22 cellular contexts compared by ENCODE assay signal in the genomic region with DNA sequence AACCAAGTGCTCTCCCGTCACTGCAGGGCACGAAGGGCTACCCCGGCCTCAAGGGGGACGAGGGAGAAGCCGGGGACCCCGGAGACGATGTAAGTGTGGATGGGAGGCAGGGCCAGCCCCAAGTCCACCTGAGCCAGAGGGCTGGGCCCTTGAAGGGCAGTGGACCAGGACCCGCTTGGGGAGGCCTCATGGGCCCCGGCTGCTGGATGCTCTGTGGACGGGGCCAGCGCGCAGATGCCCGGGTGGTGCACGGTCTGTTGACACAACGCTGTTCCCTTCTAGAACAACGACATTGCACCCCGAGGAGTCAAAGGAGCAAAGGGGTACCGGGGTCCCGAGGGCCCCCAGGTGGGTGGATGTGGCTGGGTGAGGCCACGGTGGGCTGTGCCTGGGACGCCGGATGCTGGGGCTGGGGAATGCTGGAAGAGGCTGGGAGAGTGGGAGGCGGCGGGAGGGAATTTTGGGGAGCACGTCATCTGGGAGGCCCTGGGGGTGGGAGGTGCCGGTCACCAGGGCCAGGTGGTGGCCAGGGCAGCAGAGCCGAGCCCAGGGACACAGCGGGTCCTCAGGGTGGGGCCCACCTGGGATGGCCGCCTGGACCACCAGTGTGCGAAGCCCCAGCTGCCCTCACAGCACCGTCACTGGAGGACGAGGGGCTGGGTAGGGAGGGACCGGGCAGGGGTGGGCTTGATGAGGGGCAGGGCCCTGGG. TPM values are rescaled to one million over a fixed set of nuclear protein-coding genes. Genes with fewer than 3 reads are reported as not detected.
DNase-seq lines count a peak whose midpoint lies in the region; ATAC-seq and TF ChIP-seq lines count a peak whose summit lies in the region.
"Had no signal": no experiment of that assay in that cellular context is flagged by ENCODE, and none has a peak within 500 bp of the region (broad histone marks: within the 10 kb centered on the region; RNA-seq: fewer than 3 reads in every experiment).

No MANE protein-coding gene starts in this region.

- no peak overlapping the region for H3K23ac ChIP-seq in mesenchymal stem cell (ENCODE audit: low read length in 2 of 2)

- intact Hi-C loops in tibial artery (cut with DNase I; ENCODE audit: low total_unique reads): loop anchor here (10.0 kb wide), 1 partner anchor 126 kb away; no protein-coding TSS in a partner anchor

- DNase-seq in activated naive CD4-positive, alpha-beta T cell treated with anti-CD3 and anti-CD28 coated beads, Interleukin-2, amount 10 ng/mL, durations not matched to agents 7 days and 5 days: peak; percentile 14
- DNase-seq in activated naive CD4-positive, alpha-beta T cell treated with Interleukin-2 at 50 U/mL for 16 hours: no peak
- DNase-seq in endodermal cell: peak; percentile 35
- DNase-seq in mesenchymal stem cell: no peak
- DNase-seq in tibial artery: peak; percentile 16 to 70
- no peak for DNase-seq in NCI-H2081 (lab: John Stamatoyannopoulos, UW)
- no peak for DNase-seq in GM23248
- DNase-seq: activated CD4-positive, alpha-beta memory T cell treated with anti-CD3 and anti-CD28 coated beads, Interleukin-2, amount 10 ng/mL, durations not matched to agents 7 days and 5 days; amygdala; effector CD8-positive, alpha-beta T cell; mammary epithelial cell; MM.1S; NCI-H146; NCI-H748 treated with DMSO at 0.1 percent for 48 hours; SHP77 treated with DMSO at 0.1 percent for 48 hours had no signal

- no peak for ATAC-seq in GM21526 (IDR thresholded peaks at IDR 0.05; ENCODE audit: low FRiP score, unreplicated experiment)
- ATAC-seq: naive thymus-derived CD8-positive, alpha-beta T cell; psoas muscle; T-cell had no signal

- no peak overlapping the region for H3K4me3 Mint-ChIP-seq in activated naive CD4-positive, alpha-beta T cell treated with anti-CD3 and anti-CD28 coated beads, Interleukin-2, amount 10 ng/mL, durations not matched to agents 7 days and 5 days
- H3K4me3 Mint-ChIP-seq in endodermal cell: no peak overlapping the region
- H3K4me3 Mint-ChIP-seq: activated CD4-positive, alpha-beta memory T cell treated with anti-CD3 and anti-CD28 coated beads, Interleukin-2, amount 10 ng/mL, durations not matched to agents 7 days and 5 days; central memory CD8-positive, alpha-beta T cell; naive thymus-derived CD8-positive, alpha-beta T cell; T-cell had no signal

- no peak overlapping the region for H3K4ac ChIP-seq in mesenchymal stem cell (ENCODE audit: low read depth in 1 of 2, low read length in 2 of 2)

- no peak overlapping the region for H4K91ac ChIP-seq in mesenchymal stem cell (ENCODE audit: low read length)

- H3K4me2 ChIP-seq in mesenchymal stem cell (ENCODE audit: low read length, poor library complexity, severe bottlenecking) (no peak overlapping the region), GM23248 (ENCODE audit: unreplicated experiment) (no peak overlapping the region)

- peak overlapping the region; percentile 12 for H2BK15ac ChIP-seq in mesenchymal stem cell (ENCODE audit: low read depth, poor library complexity, severe bottlenecking)

- no peak overlapping the region for H3K27ac Mint-ChIP-seq in activated naive CD4-positive, alpha-beta T cell treated with anti-CD3 and anti-CD28 coated beads, Interleukin-2, amount 10 ng/mL, durations not matched to agents 7 days and 5 days
- no peak overlapping the region for H3K27ac Mint-ChIP-seq in endodermal cell
- H3K27ac Mint-ChIP-seq: activated CD4-positive, alpha-beta memory T cell treated with anti-CD3 and anti-CD28 coated beads, Interleukin-2, amount 10 ng/mL, durations not matched to agents 7 days and 5 days; IgD-negative memory B cell; T-cell had no signal

- 0 out of 2 replicates have a peak, but pooled peaks cover 8% of the 10 kb centered on the region for H3F3A ChIP-seq in GM23248 (ENCODE audit: insufficient read depth)

- H3K36me3 ChIP-seq in endodermal cell (ENCODE audit: control insufficient read depth, insufficient read depth, low read length) (no peaks in the 10 kb centered on the region), mesenchymal stem cell (ENCODE audit: control insufficient read depth in 1 of 2, insufficient read depth in 2 of 2, low read depth in 1 of 2, low read length in 2 of 2) (peaks cover 97 to 100% of the 10 kb centered on the region in 2 experiments), tibial artery (peaks cover 82 to 98% (median 97%) of the 10 kb centered on the region in 3 donors), GM23248 (ENCODE audit: low read depth) (peaks cover 24% of the 10 kb centered on the region; the same call in 1 of the 2 replicates)

- no peaks in the 10 kb centered on the region for H3K4me1 Mint-ChIP-seq in activated naive CD4-positive, alpha-beta T cell treated with anti-CD3 and anti-CD28 coated beads, Interleukin-2, amount 10 ng/mL, durations not matched to agents 7 days and 5 days
- H3K4me1 Mint-ChIP-seq in endodermal cell: no peaks in the 10 kb centered on the region
- H3K4me1 Mint-ChIP-seq: activated CD4-positive, alpha-beta memory T cell treated with anti-CD3 and anti-CD28 coated beads, Interleukin-2, amount 10 ng/mL, durations not matched to agents 7 days and 5 days; central memory CD8-positive, alpha-beta T cell; IgD-negative memory B cell; T-cell had no signal

- H3K36me3 Mint-ChIP-seq in activated naive CD4-positive, alpha-beta T cell treated with anti-CD3 and anti-CD28 coated beads, Interleukin-2, amount 10 ng/mL, durations not matched to agents 7 days and 5 days: no peaks in the 10 kb centered on the region
- H3K36me3 Mint-ChIP-seq in endodermal cell (ENCODE audit: low read depth): peaks cover 31% of the 10 kb centered on the region
- H3K36me3 Mint-ChIP-seq: IgD-negative memory B cell; naive thymus-derived CD8-positive, alpha-beta T cell; T-cell had no signal

- H3K27ac ChIP-seq in endodermal cell (ENCODE audit: low read depth, low read length) (no peak overlapping the region), mesenchymal stem cell (ENCODE audit: low read length, poor library complexity, severe bottlenecking) (no peak overlapping the region), tibial artery (no peak overlapping the region), GM23248 (no peak overlapping the region)
- H3K27ac ChIP-seq: psoas muscle had no signal

- no peak overlapping the region for H3K4me3 ChIP-seq in endodermal cell (ENCODE audit: low read length)
- no peak overlapping the region for H3K4me3 ChIP-seq in mesenchymal stem cell (ENCODE audit: insufficient read depth in 1 of 2, low read depth in 1 of 2, low read length in 2 of 2)
- no peak overlapping the region for H3K4me3 ChIP-seq in tibial artery
- no peak overlapping the region for H3K4me3 ChIP-seq in GM23248
- H3K4me3 ChIP-seq: psoas muscle had no signal

- H2BK120ac ChIP-seq in mesenchymal stem cell (ENCODE audit: low read depth, low read length): no peak overlapping the region

- H3K79me1 ChIP-seq in mesenchymal stem cell (replicated peaks; ENCODE audit: low read length, poor library complexity, severe bottlenecking): peaks cover 23% of the 10 kb centered on the region

- no peaks in the 10 kb centered on the region for H3K27me3 ChIP-seq in endodermal cell (ENCODE audit: control insufficient read depth, insufficient read depth, low read length, poor library complexity, severe bottlenecking)
- H3K27me3 ChIP-seq in mesenchymal stem cell (ENCODE audit: control insufficient read depth in 1 of 2, insufficient read depth in 1 of 2, low read length in 2 of 2): no peaks in the 10 kb centered on the region
- H3K27me3 ChIP-seq in tibial artery: no peaks in the 10 kb centered on the region
- no peaks in the 10 kb centered on the region for H3K27me3 ChIP-seq in GM23248 (replicated peaks; ENCODE audit: insufficient read depth)

- in situ Hi-C loops in GM23248 (cut with MboI): loop anchor here (10.0 kb wide), 1 partner anchor 116 kb away; no protein-coding TSS in a partner anchor

- no peak overlapping the region for H2AFZ ChIP-seq in mesenchymal stem cell (ENCODE audit: low read depth, low read length)
- H2AFZ ChIP-seq in GM23248: no peak overlapping the region

- H3K9ac ChIP-seq in endodermal cell (ENCODE audit: extremely low read depth, low read length, poor library complexity, severe bottlenecking) (no peak overlapping the region), mesenchymal stem cell (ENCODE audit: low read length) (peak overlapping the region; percentile 32), GM23248 (no peak overlapping the region)

- no peak overlapping the region for H4K8ac ChIP-seq in mesenchymal stem cell (ENCODE audit: low read length)

- H2BK5ac ChIP-seq in mesenchymal stem cell (ENCODE audit: low read depth, low read length, poor library complexity, severe bottlenecking): no peak overlapping the region

- H3K9me3 Mint-ChIP-seq in activated naive CD4-positive, alpha-beta T cell treated with anti-CD3 and anti-CD28 coated beads, Interleukin-2, amount 10 ng/mL, durations not matched to agents 7 days and 5 days: no peaks in the 10 kb centered on the region
- no peaks in the 10 kb centered on the region for H3K9me3 Mint-ChIP-seq in endodermal cell
- H3K9me3 Mint-ChIP-seq: activated CD4-positive, alpha-beta memory T cell treated with anti-CD3 and anti-CD28 coated beads, Interleukin-2, amount 10 ng/mL, durations not matched to agents 7 days and 5 days; central memory CD8-positive, alpha-beta T cell; IgD-negative memory B cell; naive thymus-derived CD8-positive, alpha-beta T cell; T-cell had no signal

- TF ChIP-seq CTCF in endodermal cell (conservative IDR thresholded peaks at IDR 0.05) (no peak), tibial artery (IDR thresholded peaks at IDR 0.05) (no peak)

- CTCF ChIA-PET in activated naive CD4-positive, alpha-beta T cell treated with anti-CD3 and anti-CD28 coated beads, Interleukin-2, amount 10 ng/mL, durations not matched to agents 7 days and 5 days (lab: Charles Lee): interaction anchor here (0.6 kb wide), 1 partner anchor 24 kb away, joined by 4 read pairs; no protein-coding TSS in a partner anchor

- no peaks in the 10 kb centered on the region for H4K20me1 ChIP-seq in GM23248 (ENCODE audit: insufficient read depth)

- no peak overlapping the region for H3K14ac ChIP-seq in mesenchymal stem cell (ENCODE audit: low read length in 2 of 2)

- no peaks in the 10 kb centered on the region for H3K27me3 Mint-ChIP-seq in activated naive CD4-positive, alpha-beta T cell treated with anti-CD3 and anti-CD28 coated beads, Interleukin-2, amount 10 ng/mL, durations not matched to agents 7 days and 5 days
- no peaks in the 10 kb centered on the region for H3K27me3 Mint-ChIP-seq in endodermal cell (ENCODE audit: insufficient read depth)
- H3K27me3 Mint-ChIP-seq: activated CD4-positive, alpha-beta memory T cell treated with anti-CD3 and anti-CD28 coated beads, Interleukin-2, amount 10 ng/mL, durations not matched to agents 7 days and 5 days; central memory CD8-positive, alpha-beta T cell; IgD-negative memory B cell; naive thymus-derived CD8-positive, alpha-beta T cell; T-cell had no signal

- H3K4me1 ChIP-seq in endodermal cell (ENCODE audit: control insufficient read depth, insufficient read depth, low read length) (no peaks in the 10 kb centered on the region), mesenchymal stem cell (ENCODE audit: control insufficient read depth, insufficient read depth, low read depth, low read length) (peaks cover 26% of the 10 kb centered on the region), tibial artery (peaks cover 0 to 9% (median 0%) of the 10 kb centered on the region in 4 donors), GM23248 (ENCODE audit: insufficient read depth) (no peaks in the 10 kb centered on the region)
- H3K4me1 ChIP-seq: psoas muscle had no signal

- 91 to 93% methylated on average over 20 to 32 of the region's 33 CpGs for WGBS in endodermal cell (ENCODE audit: insufficient coverage in 1 of 2, insufficient read length in 1 of 2), 2 experiments
- 96% methylated on average over 33 of the region's 33 CpGs for WGBS in mesenchymal stem cell
- WGBS in GM23248 (ENCODE audit: low coverage in 1 of 2, low lambda C conversion rate in 2 of 2, missing lambda C conversion rate in 2 of 2), 2 experiments: 97 to 99% methylated on average over 28 to 33 of the region's 33 CpGs

- H3K9me2 ChIP-seq in GM23248 (ENCODE audit: insufficient read depth): no peaks in the 10 kb centered on the region

- H2BK12ac ChIP-seq in mesenchymal stem cell (ENCODE audit: low read length in 2 of 2): no peak overlapping the region

- H3K18ac ChIP-seq in mesenchymal stem cell (ENCODE audit: low read depth in 1 of 2, low read length in 2 of 2): no peak overlapping the region

- H2AK5ac ChIP-seq in mesenchymal stem cell (ENCODE audit: low read length, severe bottlenecking): no peak overlapping the region

- H3K9me3 ChIP-seq in endodermal cell (ENCODE audit: control insufficient read depth, low read length): no peaks in the 10 kb centered on the region
- H3K9me3 ChIP-seq in mesenchymal stem cell (ENCODE audit: control insufficient read depth, low read length): peaks cover 11% of the 10 kb centered on the region
- H3K9me3 ChIP-seq in tibial artery: no peaks in the 10 kb centered on the region
- no peaks in the 10 kb centered on the region for H3K9me3 ChIP-seq in GM23248 (ENCODE audit: low read depth)
- H3K9me3 ChIP-seq: psoas muscle had no signal

- peaks cover 7% of the 10 kb centered on the region; the same call in 1 of the 2 replicates for H3K79me2 ChIP-seq in GM23248 (ENCODE audit: insufficient read depth)

RNA-seq across cellular contexts. Expression of gene COL6A1, which starts 17.5 kb away (rescaled TPM):
- total RNA-seq in endodermal cell: 100 to 1,000 TPM; 232 to 407 TPM
- 172 TPM for polyA plus RNA-seq in endodermal cell (2013, experiment 1 of 2)
- polyA plus RNA-seq in endodermal cell (2013, experiment 2 of 2): 154 TPM
- polyA plus RNA-seq in mesenchymal stem cell (2013, experiment 1 of 2): 2,201 TPM
- 2,173 TPM for polyA plus RNA-seq in mesenchymal stem cell (2013, experiment 2 of 2)
- total RNA-seq in GM23248 (2014; rRNA removed; shearing (Covaris generic)): 1,783 and 1,897 TPM in 2 replicates
- polyA plus RNA-seq in GM23248 (2016; fragmentation: Nextera tagmentation; extraction: Ambion mirVana): 685 and 707 TPM in 2 replicates
- total RNA-seq: OCI-LY7 had no signal
- polyA plus RNA-seq: IgD-negative memory B cell had no signal

Comparison
In these comparisons a context has a peak if more than half of its experiments do, and no peak if none do; other contexts are left out.
1. DNase-seq: peak in activated naive CD4-positive, alpha-beta T cell treated with anti-CD3 and anti-CD28 coated beads, Interleukin-2, amount 10 ng/mL, durations not matched to agents 7 days and 5 days (single experiment), endodermal cell (single experiment) and tibial artery (2 of 2); none in activated naive CD4-positive, alpha-beta T cell treated with Interleukin-2 at 50 U/mL for 16 hours (single experiment), mesenchymal stem cell (single experiment), NCI-H2081 (0 of 2) and GM23248 (single experiment).